Comparison of ENCODE assay signal across 1 cellular context in the genomic region with DNA sequence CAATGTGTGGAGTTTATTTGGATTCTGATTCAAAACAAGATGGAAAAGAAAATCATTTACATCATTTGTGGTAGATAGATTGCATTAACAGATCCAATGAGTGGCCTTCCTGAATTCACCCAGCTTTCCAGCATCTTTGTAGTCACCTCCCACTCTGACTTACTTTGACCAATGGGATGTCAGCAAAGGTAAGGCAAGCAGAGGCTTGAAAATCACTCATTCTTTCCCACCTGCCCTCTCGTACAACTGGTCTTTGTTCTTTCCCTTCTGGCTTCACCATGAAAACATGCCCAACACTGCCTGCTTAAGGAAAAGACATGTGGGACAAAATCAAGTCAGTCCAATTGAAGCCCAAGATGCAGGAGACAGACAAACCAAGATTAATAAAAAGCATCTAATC.
TF ChIP-seq lines count a peak whose summit lies in the region.

No MANE protein-coding gene starts in this region.

TF ChIP-seq in IMR-90, 13 proteins besides CTCF, POLR2A, EP300 and RAD21:
- TF ChIP-seq CHD1 (IDR thresholded peaks at IDR 0.05; ENCODE audit: low read depth, low read length) (no peak), CEBPB (IDR thresholded peaks at IDR 0.05; ENCODE audit: low read depth, low read length) (no peak), RFX5 (IDR thresholded peaks at IDR 0.05; ENCODE audit: low read depth, low read length) (no peak), FOS (IDR thresholded peaks at IDR 0.05; ENCODE audit: low read depth, low read length) (no peak), MXI1 (IDR thresholded peaks at IDR 0.05; ENCODE audit: borderline replicate concordance, low read depth, low read length) (no peak), BHLHE40 (IDR thresholded peaks at IDR 0.05; ENCODE audit: low read depth, low read length) (no peak), MAFK (IDR thresholded peaks at IDR 0.05; ENCODE audit: low read depth, low read length) (no peak), RCOR1 (IDR thresholded peaks at IDR 0.05; ENCODE audit: insufficient replicate concordance, low read length) (no peak), MAZ (IDR thresholded peaks at IDR 0.05; ENCODE audit: borderline replicate concordance, low read depth, low read length) (no peak), SMC3 (IDR thresholded peaks at IDR 0.05; ENCODE audit: low read depth, low read length) (no peak), NFE2L2 (IDR thresholded peaks at IDR 0.05; ENCODE audit: low read depth, low read length) (no peak)
- TF ChIP-seq, protein P1, sequence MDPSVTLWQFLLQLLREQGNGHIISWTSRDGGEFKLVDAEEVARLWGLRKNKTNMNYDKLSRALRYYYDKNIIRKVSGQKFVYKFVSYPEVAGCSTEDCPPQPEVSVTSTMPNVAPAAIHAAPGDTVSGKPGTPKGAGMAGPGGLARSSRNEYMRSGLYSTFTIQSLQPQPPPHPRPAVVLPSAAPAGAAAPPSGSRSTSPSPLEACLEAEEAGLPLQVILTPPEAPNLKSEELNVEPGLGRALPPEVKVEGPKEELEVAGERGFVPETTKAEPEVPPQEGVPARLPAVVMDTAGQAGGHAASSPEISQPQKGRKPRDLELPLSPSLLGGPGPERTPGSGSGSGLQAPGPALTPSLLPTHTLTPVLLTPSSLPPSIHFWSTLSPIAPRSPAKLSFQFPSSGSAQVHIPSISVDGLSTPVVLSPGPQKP (IDR thresholded peaks at IDR 0.05; ENCODE audit: borderline replicate concordance, low read depth, low read length): no peak
- TF ChIP-seq, protein P2, sequence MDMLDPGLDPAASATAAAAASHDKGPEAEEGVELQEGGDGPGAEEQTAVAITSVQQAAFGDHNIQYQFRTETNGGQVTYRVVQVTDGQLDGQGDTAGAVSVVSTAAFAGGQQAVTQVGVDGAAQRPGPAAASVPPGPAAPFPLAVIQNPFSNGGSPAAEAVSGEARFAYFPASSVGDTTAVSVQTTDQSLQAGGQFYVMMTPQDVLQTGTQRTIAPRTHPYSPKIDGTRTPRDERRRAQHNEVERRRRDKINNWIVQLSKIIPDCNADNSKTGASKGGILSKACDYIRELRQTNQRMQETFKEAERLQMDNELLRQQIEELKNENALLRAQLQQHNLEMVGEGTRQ (IDR thresholded peaks at IDR 0.05; ENCODE audit: low read depth, low read length): no peak
